In genomic region chr3:30730967-30731366, GRCh38 we compare ENCODE assay signal across 20 cellular contexts.
"Had no signal": no experiment of that assay in that cellular context is flagged by ENCODE, and none has a peak within 500 bp of the region (broad histone marks: within the 10 kb centered on the region; RNA-seq: fewer than 3 reads in every experiment).

No MANE protein-coding gene starts in this region.

- H3K36me3 ChIP-seq: breast epithelium, colonic mucosa, esophagus muscularis mucosa, left ventricle myocardium inferior, ovary, prostate gland, spleen, upper lobe of left lung had no signal

- H3K4me3 ChIP-seq: breast epithelium, colonic mucosa, dorsolateral prefrontal cortex, esophagus muscularis mucosa, left ventricle myocardium inferior, ovary, prostate gland, spleen, upper lobe of left lung had no signal

- ATAC-seq: activated CD8-positive, alpha-beta memory T cell treated with anti-CD3 and anti-CD28 coated beads, Interleukin-2, amount 10 ng/mL, durations not matched to agents 7 days and 5 days; natural killer cell treated with Interleukin-12 subunit alpha and Interleukin-12 subunit beta and Interleukin-15 and Interleukin-18, amount 100 ng/mL, for 72 hours; T-helper 17 cell had no signal

- H3K9me3 ChIP-seq: breast epithelium, colonic mucosa, esophagus muscularis mucosa, left ventricle myocardium inferior, ovary, prostate gland, spleen, upper lobe of left lung had no signal

- H3K27me3 ChIP-seq: breast epithelium, colonic mucosa, esophagus muscularis mucosa, ovary, spleen, upper lobe of left lung had no signal

- H3K27ac ChIP-seq: breast epithelium, colonic mucosa, dorsolateral prefrontal cortex, esophagus muscularis mucosa, left ventricle myocardium inferior, ovary, prostate gland, spleen, upper lobe of left lung had no signal

- DNase-seq: activated CD4-positive, alpha-beta memory T cell treated with anti-CD3 and anti-CD28 coated beads for 36 hours; activated CD4-positive, alpha-beta T cell treated with anti-CD3 and anti-CD28 coated beads for 48 hours; activated CD8-positive, alpha-beta memory T cell treated with anti-CD3 and anti-CD28 coated beads, Interleukin-2, amount 10 ng/mL, durations not matched to agents 7 days and 5 days; activated gamma-delta T cell; activated naive CD4-positive, alpha-beta T cell treated with anti-CD3 and anti-CD28 coated beads, Interleukin-2, amount 50 U/mL, for 16 hours; amniotic stem cell; colonic mucosa; dorsolateral prefrontal cortex; glutamatergic neuron; hypothalamus; left ventricle myocardium inferior; ovary; spleen; stimulated activated CD4-positive, alpha-beta T cell treated with anti-CD3 and anti-CD28 coated beads, Interleukin-4, amount 100 ng/mL, for 1 hour; T-helper 17 cell; upper lobe of left lung had no signal

- H3K4me1 ChIP-seq: breast epithelium, colonic mucosa, prostate gland, spleen, upper lobe of left lung had no signal
